In the genomic region with DNA sequence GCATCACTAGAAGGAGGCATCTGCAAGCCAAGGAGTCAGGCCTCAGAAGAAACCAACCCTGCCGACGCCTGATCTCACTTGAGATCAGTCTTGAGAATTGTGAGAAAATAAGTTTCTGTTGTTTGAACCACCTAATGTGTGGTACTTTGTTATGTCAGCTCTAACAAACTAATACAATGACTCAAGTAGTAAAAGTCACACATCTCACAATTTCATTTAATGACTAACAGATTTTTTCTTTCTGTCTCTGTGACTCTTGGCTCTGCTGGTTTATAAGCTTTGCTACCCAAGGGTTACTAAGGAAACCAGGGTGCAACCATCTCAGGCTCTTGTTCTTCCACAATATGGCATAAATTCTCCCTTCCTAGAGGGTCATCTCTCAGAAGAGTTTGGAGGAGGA, we compare ENCODE assay signal across 27 cellular contexts.
A peak's percentile ranks its signal among the peaks of the same experiment; 100 is the strongest.
DNase-seq lines count a peak whose midpoint lies in the region; ATAC-seq and TF ChIP-seq lines count a peak whose summit lies in the region.
"Had no signal": no experiment of that assay in that cellular context is flagged by ENCODE, and none has a peak within 500 bp of the region (broad histone marks: within the 10 kb centered on the region; RNA-seq: fewer than 3 reads in every experiment).

No MANE protein-coding gene starts in this region.

- no peaks in the 10 kb centered on the region for H3K36me3 ChIP-seq in breast epithelium
- no peaks in the 10 kb centered on the region for H3K36me3 ChIP-seq in kidney epithelial cell (ENCODE audit: control insufficient read depth, insufficient read depth, low read length)
- H3K36me3 ChIP-seq: BE2C, MG63 had no signal

- POLR2A ChIA-PET in MCF 10A (lab: Yijun Ruan, JAX), result interaction anchor here (0.7 to 1.3 kb wide), 3 partner anchors 18 to 1358 kb away, joined by 3 read pairs; no protein-coding TSS in a partner anchor
- POLR2A ChIA-PET in T-cell (lab: Charles Lee), result no interaction called here

- H3K36me3 Mint-ChIP-seq in MCF 10A (ENCODE audit: insufficient read depth, unreplicated experiment) (no peaks in the 10 kb centered on the region), T-cell (no peaks in the 10 kb centered on the region)
- H3K36me3 Mint-ChIP-seq: CD14-positive monocyte; CD8-positive, alpha-beta memory T cell had no signal

- no peak for TF ChIP-seq CTCF in MCF 10A (IDR thresholded peaks at IDR 0.05; ENCODE audit: unreplicated experiment)
- TF ChIP-seq CTCF in breast epithelium (IDR thresholded peaks at IDR 0.05), result no peak
- no peak for TF ChIP-seq CTCF in kidney epithelial cell (IDR thresholded peaks at IDR 0.05; ENCODE audit: insufficient read depth, low read length, poor library complexity, severe bottlenecking)

- no TSS peak for BruUV-seq in MCF 10A (replicated peaks; lab: Mats Ljungman, UMichigan)

- no peak for DNase-seq in MCF 10A (ENCODE audit: unreplicated experiment)
- DNase-seq in breast epithelium (ENCODE audit: low spot score in 2 of 2), result no peak
- peak; percentile 67 for DNase-seq in epithelial cell of prostate (ENCODE audit: low read depth, low spot score)
- DNase-seq in kidney epithelial cell (ENCODE audit: low read depth), result peak; percentile 5
- DNase-seq in amygdala (lab: John Stamatoyannopoulos, UW), result no peak
- DNase-seq in T-cell, result no peak
- no peak for DNase-seq in activated CD4-positive, alpha-beta T cell treated with anti-CD3 and anti-CD28 coated beads, Interleukin-2, amount 50 U/mL, for 4 hours
- DNase-seq: 8988T; ACHN; BE2C; CD8-positive, alpha-beta memory T cell; DMS 273 treated with DMSO at 0.1 percent for 48 hours; DMS79 treated with DMSO at 0.1 percent for 48 hours; GF-D8; H9; Kasumi-1; MG63; NCI-H1105 treated with DMSO at 0.1 percent for 48 hours; NCI-H2029; NCI-H2227 treated with DMSO at 0.1 percent for 48 hours; NCI-H526 treated with DMSO at 0.1 percent for 48 hours; SIG-M5 had no signal

- H3K9me3 ChIP-seq in breast epithelium, result no peaks in the 10 kb centered on the region
- H3K9me3 ChIP-seq: BE2C had no signal

- H3K4me1 Mint-ChIP-seq in MCF 10A (ENCODE audit: insufficient read depth, unreplicated experiment) (peaks cover 21% of the 10 kb centered on the region), T-cell (no peaks in the 10 kb centered on the region)
- H3K4me1 Mint-ChIP-seq: CD14-positive monocyte; CD8-positive, alpha-beta memory T cell had no signal

- intact Hi-C loops in MCF 10A (cut with micrococcal nuclease), result no loop called here
- intact Hi-C loops in breast epithelium (cut with DNase I; ENCODE audit: low total_unique reads), result no loop called here

- H3K4me1 ChIP-seq in breast epithelium, result no peaks in the 10 kb centered on the region
- H3K4me1 ChIP-seq: BE2C had no signal

- H3K27ac ChIP-seq in breast epithelium (no peak overlapping the region), epithelial cell of prostate (no peak overlapping the region)
- H3K27ac ChIP-seq: SK-N-MC had no signal

- H3K27ac Mint-ChIP-seq in MCF 10A (ENCODE audit: low read depth, unreplicated experiment) (peak overlapping the region; percentile 82), T-cell (no peak overlapping the region)
- H3K27ac Mint-ChIP-seq: CD14-positive monocyte; CD8-positive, alpha-beta memory T cell; H9 had no signal

- H3K4me3 ChIP-seq in breast epithelium (no peak overlapping the region), kidney epithelial cell (ENCODE audit: low read depth, low read length) (no peak overlapping the region)
- H3K4me3 ChIP-seq: K562, MG63, SK-N-MC had no signal

- ATAC-seq in T-cell (replicated peaks in 1 of 4) (no peak), HG03280 (IDR thresholded peaks at IDR 0.05; ENCODE audit: unreplicated experiment) (no peak)
- ATAC-seq: K562, Panc1 had no signal

- no peak for TF ChIP-seq POLR2A in breast epithelium (IDR thresholded peaks at IDR 0.05)

- H3K4me3 Mint-ChIP-seq in MCF 10A (ENCODE audit: unreplicated experiment) (no peak overlapping the region), T-cell (no peak overlapping the region)
- H3K4me3 Mint-ChIP-seq: CD14-positive monocyte; CD8-positive, alpha-beta memory T cell; H9 had no signal

- H3K27me3 Mint-ChIP-seq in MCF 10A (ENCODE audit: insufficient read depth, unreplicated experiment) (no peaks in the 10 kb centered on the region), T-cell (no peaks in the 10 kb centered on the region)

- H3K27me3 ChIP-seq in breast epithelium (no peaks in the 10 kb centered on the region), kidney epithelial cell (ENCODE audit: control insufficient read depth, insufficient read depth, low read length) (no peaks in the 10 kb centered on the region)
- H3K27me3 ChIP-seq: BE2C, MG63 had no signal

- H3K9me3 Mint-ChIP-seq in MCF 10A (ENCODE audit: unreplicated experiment) (peaks cover 16% of the 10 kb centered on the region), T-cell (peaks cover 4 to 9% (median 6%) of the 10 kb centered on the region in 3 donors)

- CTCF ChIA-PET in MCF 10A (lab: Yijun Ruan, JAX), result no interaction called here
- CTCF ChIA-PET in T-cell (lab: Charles Lee), result no interaction called here

Comparison
In these comparisons a context has a peak if more than half of its experiments do, and no peak if none do; other contexts are left out.
1. DNase-seq: peak in epithelial cell of prostate (single experiment) and kidney epithelial cell (single experiment); none in MCF 10A (single experiment), breast epithelium (0 of 2), amygdala (0 of 56), T-cell (0 of 34) and activated CD4-positive, alpha-beta T cell treated with anti-CD3 and anti-CD28 coated beads, Interleukin-2, amount 50 U/mL, for 4 hours (0 of 2).